Comparison of ENCODE assay signal across 20 cellular contexts in the genomic region with DNA sequence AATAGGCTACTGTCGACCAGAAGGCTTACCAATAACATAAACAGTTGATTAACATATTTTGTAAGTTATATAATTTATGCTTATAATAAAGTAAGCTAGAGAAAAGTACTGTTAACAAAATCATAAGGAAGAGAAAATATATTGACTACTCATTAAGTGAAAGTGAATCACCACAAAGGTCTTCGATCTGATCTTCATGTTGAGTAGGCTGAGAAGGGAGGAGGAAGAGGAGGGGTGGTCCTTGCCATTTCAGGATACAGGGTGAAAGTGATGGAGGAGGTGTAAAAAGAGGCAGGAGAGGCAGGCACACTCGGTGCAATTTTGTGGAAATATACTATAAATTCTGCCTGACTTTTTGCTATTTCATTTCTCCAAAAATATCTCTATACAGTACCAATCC.
"Had no signal": no experiment of that assay in that cellular context is flagged by ENCODE, and none has a peak within 500 bp of the region (broad histone marks: within the 10 kb centered on the region; RNA-seq: fewer than 3 reads in every experiment).

No MANE protein-coding gene starts in this region.

- ATAC-seq: foreskin keratinocyte, gastroesophageal sphincter, heart left ventricle, left colon, left lung, left ventricle myocardium superior, lower lobe of right lung, mucosa of descending colon had no signal

- H3K4me3 Mint-ChIP-seq: immature natural killer cell, mesothelial cell of epicardium, naive B cell had no signal

- H3K27me3 Mint-ChIP-seq: naive B cell had no signal

- H3K4me1 Mint-ChIP-seq: mesothelial cell of epicardium had no signal

- DNase-seq: dermis blood vessel endothelial cell; dorsolateral prefrontal cortex; effector CD4-positive, alpha-beta T cell; effector memory CD4-positive, alpha-beta T cell; foreskin keratinocyte; heart left ventricle; hypothalamus; immature natural killer cell; islet precursor cell; kidney; kidney glomerular epithelial cell; left colon; left lung; left ventricle myocardium superior; lower lobe of right lung; mesenchymal stem cell; mucosa of descending colon; naive B cell had no signal

- H3K27ac Mint-ChIP-seq: mesothelial cell of epicardium had no signal
